Comparison of ENCODE assay signal across 8 cellular contexts in genomic region chr9:37283730-37284235, GRCh38.
DNase-seq lines count a peak whose midpoint lies in the region; ATAC-seq, FAIRE-seq and TF ChIP-seq lines count a peak whose summit lies in the region.

No MANE protein-coding gene starts in this region.

- H3K36me3 Mint-ChIP-seq in T-helper 2 cell treated with Interferon-gamma antibody and Interleukin-4, amounts not matched to agents 5 μg/mL and 100 μg/mL, for 36 hours (ENCODE audit: low read depth) = peaks cover 10% of the 10 kb centered on the region

- peaks cover 7% of the 10 kb centered on the region for H3K4me1 Mint-ChIP-seq in T-helper 2 cell treated with Interferon-gamma antibody and Interleukin-4, amounts not matched to agents 5 μg/mL and 100 μg/mL, for 36 hours (ENCODE audit: low read depth)

- no peak for ATAC-seq in GM18519 (IDR thresholded peaks at IDR 0.05; ENCODE audit: low FRiP score, unreplicated experiment)

- 22 to 23% methylated on average over 5 of the region's 5 CpGs for WGBS in tibial nerve, 2 donors

- H3K4me1 ChIP-seq in skeletal muscle satellite cell (ENCODE audit: control insufficient read depth, insufficient read depth, low read length) (peaks cover 15% of the 10 kb centered on the region), tibial nerve (peaks cover 0 to 18% (median 3%) of the 10 kb centered on the region in 4 donors)

- no peak for TF ChIP-seq POLR2A in tibial nerve (IDR thresholded peaks at IDR 0.05)

- H3K4me2 ChIP-seq in skeletal muscle satellite cell (ENCODE audit: low read length) = peak overlapping the region; percentile 20

- FAIRE-seq in HTR-8/SVneo (lab: Jason Lieb, UNC) = no peak

- no peak overlapping the region for H3K4me3 Mint-ChIP-seq in T-helper 2 cell treated with Interferon-gamma antibody and Interleukin-4, amounts not matched to agents 5 μg/mL and 100 μg/mL, for 36 hours

- no peak for DNase-seq in T-helper 2 cell treated with Interferon-gamma antibody and Interleukin-4, amounts not matched to agents 5 μg/mL and 100 μg/mL, for 36 hours (ENCODE audit: low spot score)
- no peak for DNase-seq in T-helper 2 cell
- DNase-seq in HTR-8/SVneo (ENCODE audit: insufficient read length, low spot score) = peak; percentile 10
- peak; percentile 25 to 49 for DNase-seq in cardiac fibroblast (ENCODE audit: low read depth in 2 of 2)
- no peak for DNase-seq in tibial nerve (ENCODE audit: low spot score in 2 of 2)
- no peak for DNase-seq in NCI-H1930 (lab: John Stamatoyannopoulos, UW)

- H3K9me3 Mint-ChIP-seq in T-helper 2 cell treated with Interferon-gamma antibody and Interleukin-4, amounts not matched to agents 5 μg/mL and 100 μg/mL, for 36 hours = no peaks in the 10 kb centered on the region

- H3K9me3 ChIP-seq in skeletal muscle satellite cell (replicated peaks; ENCODE audit: low read length) (no peaks in the 10 kb centered on the region), tibial nerve (no peaks in the 10 kb centered on the region)

- peak overlapping the region in 1 of 4 donors; percentile 52 for H3K27ac ChIP-seq in tibial nerve

- no peak overlapping the region for H3K4me3 ChIP-seq in cardiac fibroblast (replicated peaks in 1 of 2; ENCODE audit: low read depth in 2 of 2, low read length in 2 of 2)
- H3K4me3 ChIP-seq in skeletal muscle satellite cell (ENCODE audit: low read length) = peak overlapping the region; percentile 2
- no peak overlapping the region for H3K4me3 ChIP-seq in tibial nerve

- peak overlapping the region; percentile 18 for H3K27ac Mint-ChIP-seq in T-helper 2 cell treated with Interferon-gamma antibody and Interleukin-4, amounts not matched to agents 5 μg/mL and 100 μg/mL, for 36 hours

- H3K27me3 Mint-ChIP-seq in T-helper 2 cell treated with Interferon-gamma antibody and Interleukin-4, amounts not matched to agents 5 μg/mL and 100 μg/mL, for 36 hours (ENCODE audit: low read depth) = no peaks in the 10 kb centered on the region

- H3K36me3 ChIP-seq in skeletal muscle satellite cell (ENCODE audit: insufficient read depth, low read length) (no peaks in the 10 kb centered on the region), tibial nerve (no peaks in the 10 kb centered on the region)

- no peaks in the 10 kb centered on the region for H3K27me3 ChIP-seq in skeletal muscle satellite cell (ENCODE audit: control insufficient read depth, insufficient read depth, low read length)
- no peaks in the 10 kb centered on the region for H3K27me3 ChIP-seq in tibial nerve

- H3K9ac ChIP-seq in skeletal muscle satellite cell (ENCODE audit: low read depth, low read length) = peak overlapping the region; percentile 36

- TF ChIP-seq CTCF in cardiac fibroblast (IDR thresholded peaks at IDR 0.05; ENCODE audit: low read depth, low read length) (no peak), tibial nerve (IDR thresholded peaks at IDR 0.05) (no peak)

- TF ChIP-seq EP300 in tibial nerve (IDR thresholded peaks at IDR 0.05) = no peak

Comparison
In these comparisons a context has a peak if more than half of its experiments do, and no peak if none do; other contexts are left out.
1. DNase-seq: peak in HTR-8/SVneo (single experiment) and cardiac fibroblast (2 of 2); none in T-helper 2 cell treated with Interferon-gamma antibody and Interleukin-4, amounts not matched to agents 5 μg/mL and 100 μg/mL, for 36 hours (single experiment), T-helper 2 cell (0 of 5), tibial nerve (0 of 2) and NCI-H1930 (0 of 2).